ENCODE assay signal across 21 cellular contexts in genomic region chr9:97629136-97629535, GRCh38.
"Had no signal": no experiment of that assay in that cellular context is flagged by ENCODE, and none has a peak within 500 bp of the region (broad histone marks: within the 10 kb centered on the region; RNA-seq: fewer than 3 reads in every experiment).

No MANE protein-coding gene starts in this region.

- H3K4me3 Mint-ChIP-seq: activated CD4-positive, alpha-beta memory T cell treated with anti-CD3 and anti-CD28 coated beads for 36 hours; activated CD4-positive, alpha-beta T cell treated with anti-CD3 and anti-CD28 coated beads for 36 hours; activated CD8-positive, alpha-beta memory T cell treated with anti-CD3 and anti-CD28 coated beads, Interleukin-2, amount 10 ng/mL, durations not matched to agents 7 days and 5 days; activated naive CD4-positive, alpha-beta T cell treated with anti-CD3 and anti-CD28 coated beads for 36 hours; activated naive CD8-positive, alpha-beta T cell treated with anti-CD3 and anti-CD28 coated beads, Interleukin-2, amount 50 U/mL, for 24 hours; effector memory CD8-positive, alpha-beta T cell; natural killer cell treated with Interleukin-12 subunit alpha and Interleukin-12 subunit beta and Interleukin-15 and Interleukin-18, amount 100 ng/mL, for 72 hours had no signal

- H3K27ac ChIP-seq: breast epithelium, spleen, stomach, VCaP had no signal

- DNase-seq: activated CD4-positive, alpha-beta memory T cell treated with anti-CD3 and anti-CD28 coated beads for 36 hours; activated CD4-positive, alpha-beta T cell treated with anti-CD3 and anti-CD28 coated beads for 36 hours; activated CD8-positive, alpha-beta memory T cell treated with anti-CD3 and anti-CD28 coated beads, Interleukin-2, amount 10 ng/mL, durations not matched to agents 7 days and 5 days; activated naive CD4-positive, alpha-beta T cell treated with anti-CD3 and anti-CD28 coated beads for 36 hours; activated naive CD8-positive, alpha-beta T cell treated with anti-CD3 and anti-CD28 coated beads, Interleukin-2, amount 50 U/mL, for 24 hours; activated T-cell treated with anti-CD3 and anti-CD28 coated beads, Interleukin-2, amount 50 U/mL, for 1 hour; aorta; dermis blood vessel endothelial cell; effector memory CD8-positive, alpha-beta T cell; gastrocnemius medialis; islet precursor cell; mesenchymal stem cell; psoas muscle; sigmoid colon; spleen; stomach had no signal

- H3K27ac Mint-ChIP-seq: activated CD4-positive, alpha-beta memory T cell treated with anti-CD3 and anti-CD28 coated beads for 36 hours; activated CD4-positive, alpha-beta T cell treated with anti-CD3 and anti-CD28 coated beads for 36 hours; activated CD8-positive, alpha-beta memory T cell treated with anti-CD3 and anti-CD28 coated beads, Interleukin-2, amount 10 ng/mL, durations not matched to agents 7 days and 5 days; activated naive CD4-positive, alpha-beta T cell treated with anti-CD3 and anti-CD28 coated beads for 36 hours; activated naive CD8-positive, alpha-beta T cell treated with anti-CD3 and anti-CD28 coated beads, Interleukin-2, amount 50 U/mL, for 24 hours; activated T-helper 2 cell treated with anti-CD3 and anti-CD28 coated beads, Interferon-gamma antibody, Interleukin-2, Interleukin-4, amounts not matched to agents 10 μg/mL and 5 μg/mL and 100 μg/mL, durations not matched to agents 14 hours and 24 hours and 36 hours; effector memory CD8-positive, alpha-beta T cell had no signal

- ATAC-seq: activated CD4-positive, alpha-beta T cell treated with anti-CD3 and anti-CD28 coated beads for 36 hours; activated CD8-positive, alpha-beta memory T cell treated with anti-CD3 and anti-CD28 coated beads, Interleukin-2, amount 10 ng/mL, durations not matched to agents 7 days and 5 days; activated naive CD8-positive, alpha-beta T cell treated with anti-CD3 and anti-CD28 coated beads, Interleukin-2, amount 50 U/mL, for 24 hours; effector memory CD8-positive, alpha-beta T cell; gastrocnemius medialis; left lobe of liver; natural killer cell treated with Interleukin-12 subunit alpha and Interleukin-12 subunit beta and Interleukin-15 and Interleukin-18, amount 100 ng/mL, for 72 hours; psoas muscle had no signal

- H3K27me3 Mint-ChIP-seq: activated CD4-positive, alpha-beta memory T cell treated with anti-CD3 and anti-CD28 coated beads for 36 hours; activated CD4-positive, alpha-beta T cell treated with anti-CD3 and anti-CD28 coated beads for 36 hours; activated CD8-positive, alpha-beta memory T cell treated with anti-CD3 and anti-CD28 coated beads, Interleukin-2, amount 10 ng/mL, durations not matched to agents 7 days and 5 days; activated naive CD8-positive, alpha-beta T cell treated with anti-CD3 and anti-CD28 coated beads, Interleukin-2, amount 50 U/mL, for 24 hours; effector memory CD8-positive, alpha-beta T cell; natural killer cell treated with Interleukin-12 subunit alpha and Interleukin-12 subunit beta and Interleukin-15 and Interleukin-18, amount 100 ng/mL, for 72 hours had no signal

- H3K27me3 ChIP-seq: breast epithelium, gastrocnemius medialis, sigmoid colon, spleen, stomach had no signal

- H3K9me3 Mint-ChIP-seq: activated CD4-positive, alpha-beta memory T cell treated with anti-CD3 and anti-CD28 coated beads for 36 hours; activated naive CD4-positive, alpha-beta T cell treated with anti-CD3 and anti-CD28 coated beads for 36 hours; activated naive CD8-positive, alpha-beta T cell treated with anti-CD3 and anti-CD28 coated beads, Interleukin-2, amount 50 U/mL, for 24 hours; activated T-helper 2 cell treated with anti-CD3 and anti-CD28 coated beads, Interferon-gamma antibody, Interleukin-2, Interleukin-4, amounts not matched to agents 10 μg/mL and 5 μg/mL and 100 μg/mL, durations not matched to agents 14 hours and 24 hours and 36 hours; effector memory CD8-positive, alpha-beta T cell; natural killer cell treated with Interleukin-12 subunit alpha and Interleukin-12 subunit beta and Interleukin-15 and Interleukin-18, amount 100 ng/mL, for 72 hours had no signal

- H3K4me3 ChIP-seq: breast epithelium, gastrocnemius medialis, psoas muscle, sigmoid colon, spleen, stomach had no signal

- H3K36me3 ChIP-seq: breast epithelium had no signal

- H3K9me3 ChIP-seq: breast epithelium, gastrocnemius medialis, psoas muscle, sigmoid colon, spleen, stomach had no signal
